Comparison of ENCODE assay signal across 28 cellular contexts in the genomic region with DNA sequence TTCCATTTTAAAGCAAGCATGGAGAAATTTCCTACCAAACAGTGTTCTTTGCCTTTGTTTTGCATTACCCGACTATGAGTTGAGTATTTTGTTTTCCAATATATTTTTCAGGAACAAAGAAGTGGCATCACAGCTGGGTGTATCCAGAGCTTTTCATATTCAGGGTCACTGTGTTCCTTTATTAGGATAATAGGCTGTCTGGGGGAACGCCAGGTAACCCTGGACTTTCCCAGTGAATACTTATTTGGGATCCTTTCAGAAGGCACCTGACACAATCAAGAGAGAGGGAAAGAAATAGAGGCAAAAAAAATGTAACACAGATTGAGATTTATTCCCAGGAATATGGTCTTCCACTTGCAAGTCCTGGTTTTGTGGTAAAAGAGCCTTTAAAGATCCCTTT. TPM values are rescaled to one million over a fixed set of nuclear protein-coding genes. Genes with fewer than 3 reads are reported as not detected.
"Had no signal": no experiment of that assay in that cellular context is flagged by ENCODE, and none has a peak within 500 bp of the region (broad histone marks: within the 10 kb centered on the region; RNA-seq: fewer than 3 reads in every experiment).

No MANE protein-coding gene starts in this region.

- H3K27me3 ChIP-seq: ascending aorta, body of pancreas had no signal

- H3K9me3 ChIP-seq: ascending aorta, body of pancreas had no signal

- H3K4me1 ChIP-seq: ascending aorta, body of pancreas had no signal

- DNase-seq: activated CD4-positive, alpha-beta T cell treated with anti-CD3 and anti-CD28 coated beads for 48 hours; activated CD4-positive, alpha-beta T cell treated with anti-CD3 and anti-CD28 coated beads, Interleukin-2, amount 50 U/mL, for 4 hours; activated CD8-positive, alpha-beta memory T cell treated with anti-CD3 and anti-CD28 coated beads, Interleukin-2, amount 50 U/mL, for 48 hours; activated CD8-positive, alpha-beta T cell treated with anti-CD3 and anti-CD28 coated beads, Interleukin-2, amount 10 ng/mL, durations not matched to agents 7 days and 5 days; activated naive CD4-positive, alpha-beta T cell treated with anti-CD3 and anti-CD28 coated beads, Interleukin-2, amount 50 U/mL, for 16 hours; activated naive CD8-positive, alpha-beta T cell treated with anti-CD3 and anti-CD28 coated beads, Interleukin-2, amount 10 ng/mL, durations not matched to agents 7 days and 5 days; activated T-cell treated with anti-CD3 and anti-CD28 coated beads, Interleukin-2, amount 50 U/mL, for 1 hour; amniotic stem cell; body of pancreas; Kasumi-1; KBM-7; NCI-H1105 treated with DMSO at 0.1 percent for 48 hours; NCI-H1436 treated with DMSO at 0.1 percent for 48 hours; NCI-H187; NCI-H2081; NCI-H446 treated with DMSO at 0.1 percent for 48 hours; NCI-H526; RPMI8226; T-cell; T-helper 2 cell; T1000 had no signal

- ATAC-seq: activated CD4-positive, CD25-positive, alpha-beta regulatory T cell treated with anti-CD3 and anti-CD28 coated beads, Interleukin-2, amount 50 U/mL, for 24 hours; activated CD8-positive, alpha-beta T cell treated with anti-CD3 and anti-CD28 coated beads, Interleukin-2, amount 10 ng/mL, durations not matched to agents 7 days and 5 days; body of pancreas; Panc1; Right ventricle myocardium inferior; T-cell had no signal

- H3K27ac ChIP-seq: ascending aorta, body of pancreas, SK-N-MC, WERI-Rb-1 had no signal

- H3K36me3 ChIP-seq: ascending aorta, WERI-Rb-1 had no signal

- H3K4me3 ChIP-seq: ascending aorta, body of pancreas, SK-N-MC had no signal

RNA-seq across cellular contexts. Expression of a gene that starts 44.4 kb away (rescaled TPM):
- total RNA-seq: activated CD8-positive, alpha-beta T cell treated with anti-CD3 and anti-CD28 coated beads, Interleukin-2, amount 10 ng/mL, durations not matched to agents 7 days and 5 days; activated naive CD8-positive, alpha-beta T cell treated with anti-CD3 and anti-CD28 coated beads, Interleukin-2, amount 10 ng/mL, durations not matched to agents 7 days and 5 days; OCI-LY7 had no signal
